In genomic region chr5:10601246-10602030, GRCh38 we compare ENCODE assay signal across 8 cellular contexts.
DNase-seq lines count a peak whose midpoint lies in the region; ATAC-seq lines count a peak whose summit lies in the region.

No MANE protein-coding gene starts in this region.

- H3K36me3 ChIP-seq in stomach smooth muscle (ENCODE audit: control insufficient read depth in 2 of 2, insufficient read depth in 2 of 2, low read length in 2 of 2), result no peaks in the 10 kb centered on the region

- H3K4me1 ChIP-seq in stomach smooth muscle (ENCODE audit: control insufficient read depth, insufficient read depth, low read length), result peaks cover 14% of the 10 kb centered on the region

- peak; percentile 100 for DNase-seq in DMS153 treated with DMSO at 0.1 percent for 48 hours (lab: John Stamatoyannopoulos, UW; ENCODE audit: unreplicated experiment)
- peak; percentile 100 for DNase-seq in NCI-H748 treated with DMSO at 0.1 percent for 48 hours (lab: John Stamatoyannopoulos, UW)
- no peak for DNase-seq in central memory CD8-positive, alpha-beta T cell (ENCODE audit: low spot score in 2 of 2)
- no peak for DNase-seq in activated naive CD4-positive, alpha-beta T cell treated with anti-CD3 and anti-CD28 coated beads, Interleukin-2, amount 50 U/mL, for 16 hours

- no peaks in the 10 kb centered on the region for H3K9me3 ChIP-seq in stomach smooth muscle (ENCODE audit: control insufficient read depth in 2 of 2, low read length in 2 of 2)

- peak overlapping the region; percentile 8 to 62 for H3K4me3 ChIP-seq in stomach smooth muscle (ENCODE audit: low read length in 2 of 2)

- H3K36me3 Mint-ChIP-seq in central memory CD8-positive, alpha-beta T cell (ENCODE audit: insufficient read depth), result no peaks in the 10 kb centered on the region

- no peak overlapping the region for H3K27ac Mint-ChIP-seq in central memory CD8-positive, alpha-beta T cell (ENCODE audit: low read depth)

- H3K27ac ChIP-seq in layer of hippocampus (ENCODE audit: low read depth, low read length), result peak overlapping the region; percentile 89
- H3K27ac ChIP-seq in stomach smooth muscle (ENCODE audit: low read length), result peak overlapping the region; percentile 46

- peaks cover 8% of the 10 kb centered on the region for H3K4me1 Mint-ChIP-seq in central memory CD8-positive, alpha-beta T cell

- H3K27me3 Mint-ChIP-seq in central memory CD8-positive, alpha-beta T cell, result peaks cover 7% of the 10 kb centered on the region

- no peaks in the 10 kb centered on the region for H3K9me3 Mint-ChIP-seq in central memory CD8-positive, alpha-beta T cell

- ATAC-seq in GM21367 (IDR thresholded peaks at IDR 0.05; ENCODE audit: unreplicated experiment), result peak; percentile 31
- peak; percentile 39 for ATAC-seq in HG03521 (IDR thresholded peaks at IDR 0.05; ENCODE audit: unreplicated experiment)
- no peak for ATAC-seq in central memory CD8-positive, alpha-beta T cell (replicated peaks; ENCODE audit: extremely low read depth, poor library complexity, severe bottlenecking)

- H3K9ac ChIP-seq in stomach smooth muscle (ENCODE audit: low read length in 2 of 2), result peak overlapping the region in 1 of 2 donors; percentile 29

- H3K27me3 ChIP-seq in layer of hippocampus (ENCODE audit: control insufficient read depth, insufficient read depth, low read length), result no peaks in the 10 kb centered on the region
- H3K27me3 ChIP-seq in stomach smooth muscle (ENCODE audit: control insufficient read depth in 1 of 2, insufficient read depth in 2 of 2, low read length in 2 of 2), result no peaks in the 10 kb centered on the region

- peak overlapping the region; percentile 53 for H3K4me3 Mint-ChIP-seq in central memory CD8-positive, alpha-beta T cell

Comparison
In these comparisons a context has a peak if more than half of its experiments do, and no peak if none do; other contexts are left out.
1. DNase-seq: peak in DMS153 treated with DMSO at 0.1 percent for 48 hours (single experiment) and NCI-H748 treated with DMSO at 0.1 percent for 48 hours (single experiment); none in central memory CD8-positive, alpha-beta T cell (0 of 2) and activated naive CD4-positive, alpha-beta T cell treated with anti-CD3 and anti-CD28 coated beads, Interleukin-2, amount 50 U/mL, for 16 hours (single experiment).